8 cellular contexts compared by ENCODE assay signal in genomic region chr11:65961267-65962135, GRCh38. TPM values are rescaled to one million over a fixed set of nuclear protein-coding genes. Genes with fewer than 3 reads are reported as not detected.
DNase-seq lines count a peak whose midpoint lies in the region; ATAC-seq and TF ChIP-seq lines count a peak whose summit lies in the region.

Gene SART1, plus strand, starts transcription at chr11:65961734. Its CDS starts 47 bp downstream, at chr11:65961781.

- peaks cover 22% of the 10 kb centered on the region for H3K36me3 ChIP-seq in CD8-positive, alpha-beta memory T cell (ENCODE audit: insufficient read depth, low read length)
- H3K36me3 ChIP-seq in lower lobe of right lung, result peaks cover 33% of the 10 kb centered on the region

- DNase-seq in CD8-positive, alpha-beta memory T cell, result peak; percentile 95 to 99 (median 96)
- peak; percentile 97 for DNase-seq in HT1080 (ENCODE audit: low read depth)
- peak; percentile 98 for DNase-seq in NOMO-1 (lab: John Stamatoyannopoulos, UW; ENCODE audit: unreplicated experiment in 2 of 2)
- peak; percentile 95 for DNase-seq in activated CD8-positive, alpha-beta memory T cell treated with anti-CD3 and anti-CD28 coated beads for 24 hours
- DNase-seq in effector CD4-positive, alpha-beta T cell, result peak; percentile 95
- DNase-seq in lower lobe of right lung, result peak; percentile 99
- peak; percentile 88 to 92 (median 91) for DNase-seq in stimulated activated CD4-positive, alpha-beta T cell treated with anti-CD3 and anti-CD28 coated beads, TNF-alpha, amount 100 ng/mL, for 1 hour (ENCODE audit: low read depth in 3 of 3, low spot score in 1 of 3)

- ATAC-seq in GM19468 (IDR thresholded peaks at IDR 0.05; ENCODE audit: extremely low read depth, unreplicated experiment) (peak; percentile 59), lower lobe of right lung (peak; percentile 97 to 99)

- POLR2A ChIA-PET in CD8-positive, alpha-beta memory T cell (lab: Charles Lee), result interaction anchor here (1.4 to 2.2 kb wide), 2 partner anchors 71 to 73 kb away, joined by 4 to 7 read pairs; partner anchors contain the start of genes CCDC85B and FIBP

- peaks cover 38% of the 10 kb centered on the region for H3K4me1 ChIP-seq in CD8-positive, alpha-beta memory T cell (ENCODE audit: insufficient read depth, low read length)
- peaks cover 23% of the 10 kb centered on the region for H3K4me1 ChIP-seq in lower lobe of right lung

- peak within 1 kb of the TSS; percentile 91 for H3K27ac ChIP-seq in CD8-positive, alpha-beta memory T cell (ENCODE audit: low read depth, low read length)
- peak within 1 kb of the TSS; percentile 90 for H3K27ac ChIP-seq in lower lobe of right lung

- TF ChIP-seq CTCF in lower lobe of right lung (IDR thresholded peaks at IDR 0.05), result no peak

- no peaks in the 10 kb centered on the region for H3K27me3 Mint-ChIP-seq in CD8-positive, alpha-beta memory T cell

- peaks cover 3 to 46% (median 4%) of the 10 kb centered on the region in 3 donors for H3K36me3 Mint-ChIP-seq in CD8-positive, alpha-beta memory T cell

- H3K27me3 ChIP-seq in CD8-positive, alpha-beta memory T cell (ENCODE audit: insufficient read depth, low read length, poor library complexity, severe bottlenecking), result no peaks in the 10 kb centered on the region
- no peaks in the 10 kb centered on the region for H3K27me3 ChIP-seq in lower lobe of right lung (ENCODE audit: low read depth)

- no peaks in the 10 kb centered on the region for H3K9me3 ChIP-seq in CD8-positive, alpha-beta memory T cell (ENCODE audit: low read length)
- no peaks in the 10 kb centered on the region for H3K9me3 ChIP-seq in lower lobe of right lung

- no peaks in the 10 kb centered on the region for H3K9me3 Mint-ChIP-seq in CD8-positive, alpha-beta memory T cell

- H3K4me1 Mint-ChIP-seq in CD8-positive, alpha-beta memory T cell, result peaks cover 32 to 54% (median 52%) of the 10 kb centered on the region in 3 donors

- H3K4me3 ChIP-seq in CD8-positive, alpha-beta memory T cell (ENCODE audit: low read length), result peak within 1 kb of the TSS; percentile 99
- H3K4me3 ChIP-seq in lower lobe of right lung, result peak within 1 kb of the TSS; percentile 97

- CTCF ChIA-PET in CD8-positive, alpha-beta memory T cell (lab: Charles Lee), result interaction anchor here (1.1 to 1.4 kb wide), 5 partner anchors 71 to 101 kb away, joined by 3 to 8 read pairs (median 6); partner anchors contain the start of genes CCDC85B, FIBP and MUS81

- H3K4me3 Mint-ChIP-seq in CD8-positive, alpha-beta memory T cell, result peak within 1 kb of the TSS; percentile 92 to 99 (median 97)

- H3K27ac Mint-ChIP-seq in CD8-positive, alpha-beta memory T cell, result peak within 1 kb of the TSS; percentile 95 to 99 (median 98)

- intact Hi-C loops in lower lobe of right lung (cut with DNase I), result no loop called here

RNA-seq across cellular contexts. Expression of gene SART1, which starts in this region (rescaled TPM):
- total RNA-seq in CD8-positive, alpha-beta memory T cell, result 10 to 100 TPM; 69.9 to 70.2 TPM
- 50.1 TPM for polyA plus RNA-seq in CD8-positive, alpha-beta memory T cell
- 86.4 and 112 TPM in 2 replicates for total RNA-seq in HT1080 (2014; rRNA removed; shearing (Covaris generic))
- polyA plus RNA-seq in HT1080 (2015; cell fraction: cytosol; rRNA removed), result 47.0 and 54.5 TPM in 2 replicates
- polyA plus RNA-seq in HT1080 (2015; cell fraction: nucleus; rRNA removed), result 53.4 and 70.0 TPM in 2 replicates
- 51.0 TPM for total RNA-seq in lower lobe of right lung

Comparison
In these comparisons a context has a peak if more than half of its experiments do, and no peak if none do; other contexts are left out.
1. Peak in every context shown above with its lines: DNase-seq, ATAC-seq, H3K4me3 ChIP-seq and H3K27ac ChIP-seq.